18 cellular contexts compared by ENCODE assay signal in genomic region chr2:99598435-99598834, GRCh38.
"Had no signal": no experiment of that assay in that cellular context is flagged by ENCODE, and none has a peak within 500 bp of the region (broad histone marks: within the 10 kb centered on the region; RNA-seq: fewer than 3 reads in every experiment).

No MANE protein-coding gene starts in this region.

- H3K27me3 ChIP-seq: colonic mucosa, esophagus muscularis mucosa, neutrophil had no signal

- H3K9me3 ChIP-seq: colonic mucosa, esophagus muscularis mucosa, lower lobe of right lung, neutrophil, prostate gland, thoracic aorta, upper lobe of right lung had no signal

- H3K4me3 Mint-ChIP-seq: activated B cell treated with CpG ODN at 0.5 μM for 24 hours; activated CD8-positive, alpha-beta T cell treated with anti-CD3 and anti-CD28 coated beads for 36 hours; activated naive CD8-positive, alpha-beta T cell; mesothelial cell of epicardium had no signal

- H3K9me3 Mint-ChIP-seq: activated B cell treated with CpG ODN at 0.5 μM for 24 hours; activated CD8-positive, alpha-beta T cell treated with anti-CD3 and anti-CD28 coated beads for 36 hours; mesothelial cell of epicardium had no signal

- H3K4me3 ChIP-seq: colonic mucosa, esophagus muscularis mucosa, lower lobe of right lung, prostate gland, thoracic aorta, upper lobe of right lung had no signal

- DNase-seq: activated B cell treated with CpG ODN at 0.5 μM for 24 hours; activated CD4-positive, alpha-beta T cell treated with anti-CD3 and anti-CD28 coated beads for 48 hours; activated CD8-positive, alpha-beta memory T cell treated with anti-CD3 and anti-CD28 coated beads, Interleukin-2, amount 50 U/mL, for 48 hours; activated CD8-positive, alpha-beta T cell treated with anti-CD3 and anti-CD28 coated beads for 36 hours; activated gamma-delta T cell treated with Interleukin-2 at 50 U/mL for 16 hours; amniotic stem cell; central memory CD4-positive, alpha-beta T cell; colonic mucosa; hippocampal formation; lower lobe of right lung; stimulated activated CD4-positive, alpha-beta T cell treated with anti-CD3 and anti-CD28 coated beads, Interleukin-1b, Interleukin-23, amount 100 ng/mL, for 48 hours; upper lobe of right lung had no signal

- ATAC-seq: activated CD8-positive, alpha-beta T cell treated with anti-CD3 and anti-CD28 coated beads for 36 hours; lower lobe of right lung; upper lobe of right lung had no signal

- H3K27me3 Mint-ChIP-seq: activated B cell treated with CpG ODN at 0.5 μM for 24 hours; activated CD8-positive, alpha-beta T cell treated with anti-CD3 and anti-CD28 coated beads for 36 hours had no signal

- H3K27ac ChIP-seq: colonic mucosa, esophagus muscularis mucosa, lower lobe of right lung, neutrophil, prostate gland, thoracic aorta, upper lobe of right lung had no signal

- H3K27ac Mint-ChIP-seq: activated B cell treated with CpG ODN at 0.5 μM for 24 hours; activated CD8-positive, alpha-beta T cell treated with anti-CD3 and anti-CD28 coated beads for 36 hours; activated naive CD8-positive, alpha-beta T cell; mesothelial cell of epicardium had no signal

- H3K4me1 ChIP-seq: colonic mucosa, esophagus muscularis mucosa, lower lobe of right lung, prostate gland, upper lobe of right lung had no signal

- H3K4me1 Mint-ChIP-seq: activated B cell treated with CpG ODN at 0.5 μM for 24 hours had no signal

- H3K36me3 ChIP-seq: colonic mucosa, neutrophil, prostate gland, thoracic aorta, upper lobe of right lung had no signal
